In the genomic region with DNA sequence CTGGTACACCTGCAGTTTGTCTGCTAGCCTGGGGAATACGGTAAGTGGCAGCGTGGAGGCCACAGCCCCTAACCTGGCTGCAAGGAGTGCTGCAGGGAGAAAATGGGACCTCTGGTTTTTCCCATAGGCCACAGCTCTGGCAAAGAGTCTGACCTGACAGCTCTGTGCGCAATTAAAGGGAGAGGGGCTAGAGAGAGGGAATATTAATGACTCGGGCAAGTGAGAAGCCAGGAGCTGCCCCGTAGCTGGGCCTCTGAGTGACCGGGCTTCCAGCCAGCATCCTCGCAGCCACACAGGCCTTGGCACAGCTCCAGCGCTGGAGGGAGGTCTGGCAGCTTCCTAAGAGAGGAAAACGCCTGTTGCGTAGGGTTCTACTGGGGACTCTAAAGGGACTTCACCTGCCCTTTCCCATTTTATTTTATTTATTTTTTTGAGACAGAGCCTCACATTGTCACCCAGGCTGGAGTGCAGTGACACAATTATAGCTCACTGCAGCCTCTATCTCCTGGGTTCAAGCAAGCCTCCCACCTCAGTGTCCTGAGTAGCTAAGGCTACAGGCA, we compare ENCODE assay signal across 8 cellular contexts.
DNase-seq lines count a peak whose midpoint lies in the region; ATAC-seq and TF ChIP-seq lines count a peak whose summit lies in the region.

No MANE protein-coding gene starts in this region.

- CTCF ChIA-PET in HEK293T (lab: Yijun Ruan, JAX) = interaction anchor here (1.3 kb wide), 1 partner anchor 113 kb away, joined by 3 read pairs; no protein-coding TSS in a partner anchor

- H3K27me3 ChIP-seq in RWPE2 (ENCODE audit: insufficient read depth, poor library complexity, severe bottlenecking) = no peaks in the 10 kb centered on the region

- TF ChIP-seq POLR2A in GM18505 (IDR thresholded peaks at IDR 0.05; ENCODE audit: borderline replicate concordance, extremely low read depth, insufficient read depth, insufficient read length) = no peak

- no peaks in the 10 kb centered on the region for H3K4me1 ChIP-seq in RWPE2 (ENCODE audit: insufficient read depth, poor library complexity, severe bottlenecking)

- no peaks in the 10 kb centered on the region for H3K9me3 ChIP-seq in RWPE2 (ENCODE audit: severe bottlenecking)

- no peak for TF ChIP-seq CTCF in RWPE2 (IDR thresholded peaks at IDR 0.05; ENCODE audit: poor library complexity, severe bottlenecking)

- ATAC-seq in RWPE2 (ENCODE audit: low read depth) (peak; percentile 15; the same call in 2 of the 3 replicates), GM19467 (IDR thresholded peaks at IDR 0.05; ENCODE audit: unreplicated experiment) (no peak), GM18505 (IDR thresholded peaks at IDR 0.05; ENCODE audit: unreplicated experiment) (no peak)

- H3K36me3 ChIP-seq in RWPE2 (ENCODE audit: low read depth) = no peaks in the 10 kb centered on the region

- no peak overlapping the region for H3K4me3 ChIP-seq in RWPE2 (ENCODE audit: severe bottlenecking)
- no peak overlapping the region for H3K4me3 ChIP-seq in skeletal muscle cell (ENCODE audit: low read depth, low read length)

- POLR2A ChIA-PET in HEK293T (lab: Yijun Ruan, JAX) = no interaction called here

- no peak overlapping the region for H3K27ac ChIP-seq in RWPE2 (ENCODE audit: poor library complexity, severe bottlenecking)

- DNase-seq in HEK293T (ENCODE audit: extremely low spot score) = peak; percentile 34
- DNase-seq in RWPE2 (ENCODE audit: low spot score) = peak; percentile 84
- peak; percentile 62 for DNase-seq in glomerular visceral epithelial cell (ENCODE audit: extremely low spot score)
- DNase-seq in skeletal muscle cell (ENCODE audit: low read depth) = peak; percentile 52
- no peak for DNase-seq in activated effector memory CD4-positive, alpha-beta T cell treated with anti-CD3 and anti-CD28 coated beads, Interleukin-2, amount 50 U/mL, for 16 hours
- no peak for DNase-seq in T-helper 2 cell

TF ChIP-seq in HEK293T, 16 proteins besides CTCF, POLR2A, EP300 and RAD21:
- TF ChIP-seq BHLHE40 (IDR thresholded peaks at IDR 0.05; ENCODE audit: borderline replicate concordance) (no peak), FOXA1 (IDR thresholded peaks at IDR 0.05) (no peak), HDGF (IDR thresholded peaks at IDR 0.05; ENCODE audit: borderline replicate concordance) (no peak), LEF1 (IDR thresholded peaks at IDR 0.05; ENCODE audit: borderline replicate concordance) (no peak), FOXK2 (IDR thresholded peaks at IDR 0.05) (no peak), SUZ12 (IDR thresholded peaks at IDR 0.05) (no peak)

Comparison
In these comparisons a context has a peak if more than half of its experiments do, and no peak if none do; other contexts are left out.
1. DNase-seq: peak in HEK293T (single experiment), RWPE2 (single experiment), glomerular visceral epithelial cell (single experiment) and skeletal muscle cell (single experiment); none in activated effector memory CD4-positive, alpha-beta T cell treated with anti-CD3 and anti-CD28 coated beads, Interleukin-2, amount 50 U/mL, for 16 hours (single experiment) and T-helper 2 cell (0 of 5).